24 cellular contexts compared by ENCODE assay signal in genomic region chr10:50981904-50982303, GRCh38.
"Had no signal": no experiment of that assay in that cellular context is flagged by ENCODE, and none has a peak within 500 bp of the region (broad histone marks: within the 10 kb centered on the region; RNA-seq: fewer than 3 reads in every experiment).

No MANE protein-coding gene starts in this region.

- DNase-seq: natural killer cell; occipital lobe; ovary; posterior cingulate gyrus; psoas muscle; right cardiac atrium; right lobe of liver; sigmoid colon; small intestine; stimulated activated CD4-positive, alpha-beta T cell treated with anti-CD3 and anti-CD28 coated beads, Interleukin-15, amount 100 ng/mL, for 24 hours; stimulated activated CD4-positive, alpha-beta T cell treated with anti-CD3 and anti-CD28 coated beads, Interleukin-4, amount 100 ng/mL, for 1 hour; stimulated activated CD4-positive, alpha-beta T cell treated with anti-CD3 and anti-CD28 coated beads, Interleukin-4, amount 100 ng/mL, for 4 hours; stimulated activated CD8-positive, alpha-beta memory T cell treated with anti-CD3 and anti-CD28 coated beads, Interleukin-4, amount 100 ng/mL, for 48 hours; stimulated activated naive CD4-positive, alpha-beta T cell; stimulated activated naive CD8-positive, alpha-beta T cell treated with anti-CD3 and anti-CD28 coated beads, Interleukin-15, amount 100 ng/mL, for 72 hours; stimulated activated naive CD8-positive, alpha-beta T cell treated with anti-CD3 and anti-CD28 coated beads, Interleukin-15, Interleukin-2, amounts not matched to agents 100 U/mL and 50 U/mL, for 24 hours; substantia nigra; testis; tibial artery; transverse colon had no signal

- H3K4me1 ChIP-seq: neural progenitor cell, parathyroid adenoma, psoas muscle, right lobe of liver, sigmoid colon, suprapubic skin, testis, transverse colon, vagina had no signal

- H3K4me3 ChIP-seq: neural progenitor cell, ovary, psoas muscle, right lobe of liver, sigmoid colon, suprapubic skin, testis, tibial artery, transverse colon, vagina had no signal

- ATAC-seq: natural killer cell; psoas muscle; right cardiac atrium; right lobe of liver; stimulated activated naive CD8-positive, alpha-beta T cell treated with anti-CD3 and anti-CD28 coated beads, Interleukin-15, amount 100 ng/mL, for 72 hours; stimulated activated naive CD8-positive, alpha-beta T cell treated with anti-CD3 and anti-CD28 coated beads, Interleukin-15, Interleukin-2, amounts not matched to agents 100 U/mL and 50 U/mL, for 24 hours had no signal

- H3K27ac ChIP-seq: neural progenitor cell, ovary, parathyroid adenoma, psoas muscle, right lobe of liver, sigmoid colon, suprapubic skin, testis, tibial artery, transverse colon, vagina had no signal

- H3K36me3 ChIP-seq: neural progenitor cell, ovary, right lobe of liver, sigmoid colon, suprapubic skin, tibial artery, transverse colon, vagina had no signal

- H3K4me2 ChIP-seq: neural progenitor cell had no signal

- H2AFZ ChIP-seq: neural progenitor cell, parathyroid adenoma had no signal

- H3K9ac ChIP-seq: neural progenitor cell, parathyroid adenoma had no signal

- H3K27me3 ChIP-seq: neural progenitor cell, ovary, right lobe of liver, suprapubic skin, testis, tibial artery, transverse colon, vagina had no signal

- H3K9me3 ChIP-seq: ovary, psoas muscle, right lobe of liver, sigmoid colon, suprapubic skin, testis, tibial artery, transverse colon, vagina had no signal
